Comparison of ENCODE assay signal across 2 cellular contexts in the genomic region with DNA sequence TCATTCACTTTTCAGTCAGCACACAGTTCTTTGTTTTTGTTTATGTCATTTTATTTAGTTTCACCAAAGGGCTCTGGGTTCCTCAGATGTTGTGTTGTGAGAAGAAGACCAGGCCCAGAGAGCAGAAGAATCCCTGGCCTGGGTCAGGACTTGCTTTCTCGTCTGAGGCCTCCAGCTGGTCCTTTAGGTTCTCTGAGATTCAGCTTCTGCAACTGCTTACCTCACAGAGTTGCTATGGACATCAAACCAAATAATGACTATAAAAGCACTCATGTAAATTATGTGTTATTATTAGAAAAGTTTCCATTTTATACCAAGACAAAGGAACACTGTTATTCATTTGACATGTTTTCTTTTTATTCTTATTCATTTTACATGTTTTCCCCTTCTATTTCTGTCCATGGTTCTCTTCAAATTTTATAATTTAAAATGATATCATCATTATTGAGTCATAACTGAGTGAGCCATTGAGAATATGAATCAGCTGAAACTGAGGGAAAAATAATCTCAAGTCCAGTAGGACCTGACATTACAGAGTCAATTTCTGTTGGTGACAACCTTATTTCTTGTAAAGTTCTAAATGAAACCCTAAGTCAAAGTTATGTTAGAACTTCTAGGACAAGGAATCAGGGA.
TF ChIP-seq lines count a peak whose summit lies in the region.

No MANE protein-coding gene starts in this region.

TF ChIP-seq in GM12878, 131 proteins besides CTCF, POLR2A, EP300 and RAD21 (continues in another document):
- TF ChIP-seq, protein P1, sequence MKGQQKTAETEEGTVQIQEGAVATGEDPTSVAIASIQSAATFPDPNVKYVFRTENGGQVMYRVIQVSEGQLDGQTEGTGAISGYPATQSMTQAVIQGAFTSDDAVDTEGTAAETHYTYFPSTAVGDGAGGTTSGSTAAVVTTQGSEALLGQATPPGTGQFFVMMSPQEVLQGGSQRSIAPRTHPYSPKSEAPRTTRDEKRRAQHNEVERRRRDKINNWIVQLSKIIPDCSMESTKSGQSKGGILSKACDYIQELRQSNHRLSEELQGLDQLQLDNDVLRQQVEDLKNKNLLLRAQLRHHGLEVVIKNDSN (IDR thresholded peaks at IDR 0.05; ENCODE audit: borderline replicate concordance, extremely low read length, insufficient read depth, low read depth, low read length), result no peak
- TF ChIP-seq ETV6 (conservative IDR thresholded peaks at IDR 0.05 in 1 of 2, IDR thresholded peaks at IDR 0.05 in 1 of 2; ENCODE audit: borderline replicate concordance in 1 of 2, low read depth in 1 of 2), result 0 out of 4 replicates have a peak, but pooled peaks of 1 of the 2 experiments have one; percentile 24
- TF ChIP-seq MYC (IDR thresholded peaks at IDR 0.05; ENCODE audit: insufficient read depth, insufficient read length, insufficient replicate concordance, low read length, severe bottlenecking), result no peak
- TF ChIP-seq ASH2L (IDR thresholded peaks at IDR 0.05; ENCODE audit: borderline replicate concordance, low read depth), result no peak
- TF ChIP-seq TCF7 (IDR thresholded peaks at IDR 0.05; ENCODE audit: borderline replicate concordance), result no peak
- no peak for TF ChIP-seq BCL11A (IDR thresholded peaks at IDR 0.05; ENCODE audit: low read depth, low read length)
- TF ChIP-seq NBN (IDR thresholded peaks at IDR 0.05), result no peak
- TF ChIP-seq, protein P2, sequence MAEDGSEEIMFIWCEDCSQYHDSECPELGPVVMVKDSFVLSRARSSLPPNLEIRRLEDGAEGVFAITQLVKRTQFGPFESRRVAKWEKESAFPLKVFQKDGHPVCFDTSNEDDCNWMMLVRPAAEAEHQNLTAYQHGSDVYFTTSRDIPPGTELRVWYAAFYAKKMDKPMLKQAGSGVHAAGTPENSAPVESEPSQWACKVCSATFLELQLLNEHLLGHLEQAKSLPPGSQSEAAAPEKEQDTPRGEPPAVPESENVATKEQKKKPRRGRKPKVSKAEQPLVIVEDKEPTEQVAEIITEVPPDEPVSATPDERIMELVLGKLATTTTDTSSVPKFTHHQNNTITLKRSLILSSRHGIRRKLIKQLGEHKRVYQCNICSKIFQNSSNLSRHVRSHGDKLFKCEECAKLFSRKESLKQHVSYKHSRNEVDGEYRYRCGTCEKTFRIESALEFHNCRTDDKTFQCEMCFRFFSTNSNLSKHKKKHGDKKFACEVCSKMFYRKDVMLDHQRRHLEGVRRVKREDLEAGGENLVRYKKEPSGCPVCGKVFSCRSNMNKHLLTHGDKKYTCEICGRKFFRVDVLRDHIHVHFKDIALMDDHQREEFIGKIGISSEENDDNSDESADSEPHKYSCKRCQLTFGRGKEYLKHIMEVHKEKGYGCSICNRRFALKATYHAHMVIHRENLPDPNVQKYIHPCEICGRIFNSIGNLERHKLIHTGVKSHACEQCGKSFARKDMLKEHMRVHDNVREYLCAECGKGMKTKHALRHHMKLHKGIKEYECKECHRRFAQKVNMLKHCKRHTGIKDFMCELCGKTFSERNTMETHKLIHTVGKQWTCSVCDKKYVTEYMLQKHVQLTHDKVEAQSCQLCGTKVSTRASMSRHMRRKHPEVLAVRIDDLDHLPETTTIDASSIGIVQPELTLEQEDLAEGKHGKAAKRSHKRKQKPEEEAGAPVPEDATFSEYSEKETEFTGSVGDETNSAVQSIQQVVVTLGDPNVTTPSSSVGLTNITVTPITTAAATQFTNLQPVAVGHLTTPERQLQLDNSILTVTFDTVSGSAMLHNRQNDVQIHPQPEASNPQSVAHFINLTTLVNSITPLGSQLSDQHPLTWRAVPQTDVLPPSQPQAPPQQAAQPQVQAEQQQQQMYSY (CRISPR knock-in tag; IDR thresholded peaks at IDR 0.05), result no peak
- 0 out of 2 replicates have a peak, but pooled peaks have one; percentile 59 for TF ChIP-seq MEF2A (IDR thresholded peaks at IDR 0.05; ENCODE audit: insufficient read depth, low read depth, low read length)
- no peak for TF ChIP-seq HCFC1 (IDR thresholded peaks at IDR 0.05; ENCODE audit: low read length)
- no peak for TF ChIP-seq ZNF207 (IDR thresholded peaks at IDR 0.05; ENCODE audit: borderline replicate concordance)
- peak; percentile 68; the same call in 1 of the 2 replicates for TF ChIP-seq FOXM1 (IDR thresholded peaks at IDR 0.05; ENCODE audit: low read depth, low read length)
- TF ChIP-seq STAT1 (conservative IDR thresholded peaks at IDR 0.05), result no peak
- TF ChIP-seq, protein P3, sequence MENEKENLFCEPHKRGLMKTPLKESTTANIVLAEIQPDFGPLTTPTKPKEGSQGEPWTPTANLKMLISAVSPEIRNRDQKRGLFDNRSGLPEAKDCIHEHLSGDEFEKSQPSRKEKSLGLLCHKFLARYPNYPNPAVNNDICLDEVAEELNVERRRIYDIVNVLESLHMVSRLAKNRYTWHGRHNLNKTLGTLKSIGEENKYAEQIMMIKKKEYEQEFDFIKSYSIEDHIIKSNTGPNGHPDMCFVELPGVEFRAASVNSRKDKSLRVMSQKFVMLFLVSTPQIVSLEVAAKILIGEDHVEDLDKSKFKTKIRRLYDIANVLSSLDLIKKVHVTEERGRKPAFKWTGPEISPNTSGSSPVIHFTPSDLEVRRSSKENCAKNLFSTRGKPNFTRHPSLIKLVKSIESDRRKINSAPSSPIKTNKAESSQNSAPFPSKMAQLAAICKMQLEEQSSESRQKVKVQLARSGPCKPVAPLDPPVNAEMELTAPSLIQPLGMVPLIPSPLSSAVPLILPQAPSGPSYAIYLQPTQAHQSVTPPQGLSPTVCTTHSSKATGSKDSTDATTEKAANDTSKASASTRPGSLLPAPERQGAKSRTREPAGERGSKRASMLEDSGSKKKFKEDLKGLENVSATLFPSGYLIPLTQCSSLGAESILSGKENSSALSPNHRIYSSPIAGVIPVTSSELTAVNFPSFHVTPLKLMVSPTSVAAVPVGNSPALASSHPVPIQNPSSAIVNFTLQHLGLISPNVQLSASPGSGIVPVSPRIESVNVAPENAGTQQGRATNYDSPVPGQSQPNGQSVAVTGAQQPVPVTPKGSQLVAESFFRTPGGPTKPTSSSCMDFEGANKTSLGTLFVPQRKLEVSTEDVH (IDR thresholded peaks at IDR 0.05; ENCODE audit: low read depth, partially characterized antibody), result no peak
- peak; percentile 90 for TF ChIP-seq JUNB (IDR thresholded peaks at IDR 0.05)
- no peak for TF ChIP-seq ESRRA (IDR thresholded peaks at IDR 0.05; ENCODE audit: low read length)
- peak; percentile 11; the same call in 1 of the 2 replicates for TF ChIP-seq RUNX3 (IDR thresholded peaks at IDR 0.05; ENCODE audit: low read length)
- TF ChIP-seq NFIC (IDR thresholded peaks at IDR 0.05; ENCODE audit: low read depth, low read length), result peak; percentile 92; the same call in 1 of the 2 replicates
- TF ChIP-seq FOXK2 (IDR thresholded peaks at IDR 0.05), result no peak
- TF ChIP-seq, protein P4, sequence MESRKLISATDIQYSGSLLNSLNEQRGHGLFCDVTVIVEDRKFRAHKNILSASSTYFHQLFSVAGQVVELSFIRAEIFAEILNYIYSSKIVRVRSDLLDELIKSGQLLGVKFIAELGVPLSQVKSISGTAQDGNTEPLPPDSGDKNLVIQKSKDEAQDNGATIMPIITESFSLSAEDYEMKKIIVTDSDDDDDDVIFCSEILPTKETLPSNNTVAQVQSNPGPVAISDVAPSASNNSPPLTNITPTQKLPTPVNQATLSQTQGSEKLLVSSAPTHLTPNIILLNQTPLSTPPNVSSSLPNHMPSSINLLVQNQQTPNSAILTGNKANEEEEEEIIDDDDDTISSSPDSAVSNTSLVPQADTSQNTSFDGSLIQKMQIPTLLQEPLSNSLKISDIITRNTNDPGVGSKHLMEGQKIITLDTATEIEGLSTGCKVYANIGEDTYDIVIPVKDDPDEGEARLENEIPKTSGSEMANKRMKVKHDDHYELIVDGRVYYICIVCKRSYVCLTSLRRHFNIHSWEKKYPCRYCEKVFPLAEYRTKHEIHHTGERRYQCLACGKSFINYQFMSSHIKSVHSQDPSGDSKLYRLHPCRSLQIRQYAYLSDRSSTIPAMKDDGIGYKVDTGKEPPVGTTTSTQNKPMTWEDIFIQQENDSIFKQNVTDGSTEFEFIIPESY (IDR thresholded peaks at IDR 0.05), result no peak

TF ChIP-seq in HepG2, 621 proteins besides CTCF, POLR2A, EP300 and RAD21:
- TF ChIP-seq, protein P5, sequence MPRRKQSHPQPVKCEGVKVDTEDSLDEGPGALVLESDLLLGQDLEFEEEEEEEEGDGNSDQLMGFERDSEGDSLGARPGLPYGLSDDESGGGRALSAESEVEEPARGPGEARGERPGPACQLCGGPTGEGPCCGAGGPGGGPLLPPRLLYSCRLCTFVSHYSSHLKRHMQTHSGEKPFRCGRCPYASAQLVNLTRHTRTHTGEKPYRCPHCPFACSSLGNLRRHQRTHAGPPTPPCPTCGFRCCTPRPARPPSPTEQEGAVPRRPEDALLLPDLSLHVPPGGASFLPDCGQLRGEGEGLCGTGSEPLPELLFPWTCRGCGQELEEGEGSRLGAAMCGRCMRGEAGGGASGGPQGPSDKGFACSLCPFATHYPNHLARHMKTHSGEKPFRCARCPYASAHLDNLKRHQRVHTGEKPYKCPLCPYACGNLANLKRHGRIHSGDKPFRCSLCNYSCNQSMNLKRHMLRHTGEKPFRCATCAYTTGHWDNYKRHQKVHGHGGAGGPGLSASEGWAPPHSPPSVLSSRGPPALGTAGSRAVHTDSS (CRISPR knock-in tag; conservative IDR thresholded peaks at IDR 0.05), result no peak
- no peak for TF ChIP-seq HES4 (CRISPR knock-in tag; IDR thresholded peaks at IDR 0.05; ENCODE audit: borderline replicate concordance)
- TF ChIP-seq, protein P6, sequence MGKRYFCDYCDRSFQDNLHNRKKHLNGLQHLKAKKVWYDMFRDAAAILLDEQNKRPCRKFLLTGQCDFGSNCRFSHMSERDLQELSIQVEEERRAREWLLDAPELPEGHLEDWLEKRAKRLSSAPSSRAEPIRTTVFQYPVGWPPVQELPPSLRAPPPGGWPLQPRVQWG (CRISPR knock-in tag; IDR thresholded peaks at IDR 0.05; ENCODE audit: borderline replicate concordance, low read depth), result no peak
- no peak for TF ChIP-seq ARID2 (CRISPR knock-in tag; IDR thresholded peaks at IDR 0.05; ENCODE audit: borderline replicate concordance)
